In the genomic region with DNA sequence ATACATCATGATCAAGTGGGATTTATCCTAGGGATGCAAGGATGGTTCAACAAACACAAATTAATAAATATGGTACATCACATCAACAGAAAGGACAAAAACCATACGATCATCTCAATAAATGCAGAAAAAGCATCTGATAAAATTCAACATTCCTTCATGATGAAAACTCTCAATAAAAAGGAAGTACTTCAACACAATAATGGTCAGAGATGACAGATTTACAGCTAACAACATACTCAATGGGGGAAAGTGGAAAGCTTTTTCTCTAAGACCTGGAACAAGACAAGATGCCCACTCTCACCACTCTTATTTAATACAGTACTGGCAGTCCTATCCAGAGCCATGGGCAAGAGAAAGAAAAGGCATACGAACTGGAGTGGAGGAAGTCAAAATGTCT, we compare ENCODE assay signal across 37 cellular contexts. TPM values are rescaled to one million over a fixed set of nuclear protein-coding genes. Genes with fewer than 3 reads are reported as not detected.
"Had no signal": no experiment of that assay in that cellular context is flagged by ENCODE, and none has a peak within 500 bp of the region (broad histone marks: within the 10 kb centered on the region; RNA-seq: fewer than 3 reads in every experiment).

No MANE protein-coding gene starts in this region.

- H3K4me3 ChIP-seq: MG63 had no signal

- DNase-seq: Karpas-422, Kasumi-1, MG63, MM.1S, MV-4-11, NCI-H1048, NCI-H1092, NCI-H1092 treated with DMSO at 0.1 percent for 48 hours, NCI-H1105, NCI-H1105 treated with DMSO at 0.1 percent for 48 hours, NCI-H1417, NCI-H1417 treated with DMSO at 0.1 percent for 48 hours, NCI-H1436, NCI-H1436 treated with DMSO at 0.1 percent for 48 hours, NCI-H146, NCI-H1694, NCI-H1694 treated with DMSO at 0.1 percent for 48 hours, NCI-H187, NCI-H187 treated with DMSO at 0.1 percent for 48 hours, NCI-H1930, NCI-H2029, NCI-H2029 treated with DMSO at 0.1 percent for 48 hours, NCI-H2081, NCI-H2081 treated with DMSO at 0.1 percent for 48 hours, NCI-H2171, NCI-H2171 treated with DMSO at 0.1 percent for 48 hours, NCI-H2227 treated with DMSO at 0.1 percent for 48 hours, NCI-H226, NCI-H345, NCI-H446, NCI-H446 treated with DMSO at 0.1 percent for 48 hours, NCI-H510A, NCI-H510A treated with DMSO at 0.1 percent for 48 hours, NCI-H524, NCI-H524 treated with DMSO at 0.1 percent for 48 hours had no signal

- H3K36me3 ChIP-seq: MG63 had no signal

RNA-seq across cellular contexts. Expression of gene PRR15, which starts 39.9 kb away (rescaled TPM):
- total RNA-seq: LHCN-M2, NCI-H460 had no signal
